8 cellular contexts compared by ENCODE assay signal in genomic region chr10:3785849-3786290, GRCh38. TPM values are rescaled to one million over a fixed set of nuclear protein-coding genes. Genes with fewer than 3 reads are reported as not detected.
DNase-seq lines count a peak whose midpoint lies in the region; ATAC-seq lines count a peak whose summit lies in the region.

No MANE protein-coding gene starts in this region.

- peak; percentile 0 for ATAC-seq in activated CD4-positive, CD25-positive, alpha-beta regulatory T cell treated with anti-CD3 and anti-CD28 coated beads, Interleukin-2, amount 50 U/mL, for 24 hours
- peak; percentile 4 for ATAC-seq in Right ventricle myocardium superior (ENCODE audit: poor library complexity)
- no peak for ATAC-seq in HG03196 (IDR thresholded peaks at IDR 0.05; ENCODE audit: unreplicated experiment)

- H3K36me3 ChIP-seq in MG63, result peaks cover 37% of the 10 kb centered on the region
- H3K36me3 ChIP-seq in trophoblast cell (ENCODE audit: control insufficient read depth in 1 of 2, insufficient read depth in 2 of 2, low read length in 2 of 2), result peaks cover 16 to 21% of the 10 kb centered on the region in 2 experiments

- H3K27ac ChIP-seq in trophoblast cell (ENCODE audit: low read depth, low read length), result peak overlapping the region; percentile 90

- DNase-seq in activated CD4-positive, CD25-positive, alpha-beta regulatory T cell treated with anti-CD3 and anti-CD28 coated beads, Interleukin-2, amount 50 U/mL, for 72 hours, result no peak
- DNase-seq in MG63, result no peak
- DNase-seq in activated T-helper 2 cell treated with anti-CD3 and anti-CD28 coated beads, Interferon-gamma antibody, Interleukin-2, Interleukin-4, amounts not matched to agents 10 μg/mL and 5 μg/mL and 100 μg/mL, durations not matched to agents 14 hours and 24 hours and 36 hours (ENCODE audit: low spot score), result peak; percentile 44
- DNase-seq in Right ventricle myocardium superior, result peak; percentile 64
- DNase-seq in trophoblast cell, result peak; percentile 35 to 69
- no peak for DNase-seq in KBM-7

- peak overlapping the region; percentile 83 for H3K4me3 Mint-ChIP-seq in activated T-helper 2 cell treated with anti-CD3 and anti-CD28 coated beads, Interferon-gamma antibody, Interleukin-2, Interleukin-4, amounts not matched to agents 10 μg/mL and 5 μg/mL and 100 μg/mL, durations not matched to agents 14 hours and 24 hours and 36 hours (ENCODE audit: low read depth)

- no peaks in the 10 kb centered on the region for H3K27me3 Mint-ChIP-seq in activated T-helper 2 cell treated with anti-CD3 and anti-CD28 coated beads, Interferon-gamma antibody, Interleukin-2, Interleukin-4, amounts not matched to agents 10 μg/mL and 5 μg/mL and 100 μg/mL, durations not matched to agents 14 hours and 24 hours and 36 hours (ENCODE audit: low read depth)

- no peak overlapping the region for H3K23ac ChIP-seq in trophoblast cell (ENCODE audit: low read length)

- H3K4me1 Mint-ChIP-seq in activated T-helper 2 cell treated with anti-CD3 and anti-CD28 coated beads, Interferon-gamma antibody, Interleukin-2, Interleukin-4, amounts not matched to agents 10 μg/mL and 5 μg/mL and 100 μg/mL, durations not matched to agents 14 hours and 24 hours and 36 hours (ENCODE audit: low read depth), result peaks cover 27% of the 10 kb centered on the region

- H4K12ac ChIP-seq in trophoblast cell (ENCODE audit: low read depth, low read length), result peak overlapping the region; percentile 86

- peak overlapping the region; percentile 95 for H3K9ac ChIP-seq in trophoblast cell (ENCODE audit: low read length)

- H2BK120ac ChIP-seq in trophoblast cell (ENCODE audit: insufficient read depth, low read length, poor library complexity), result peak overlapping the region; percentile 91

- in situ Hi-C loops in KBM-7 (cut with MboI; ENCODE audit: low pct_unique_long_range_greater_than_20kb, low sequenced_read_pairs), result no loop called here

- H3K4ac ChIP-seq in trophoblast cell (ENCODE audit: low read depth, low read length), result peak overlapping the region; percentile 87

- H3K9me3 ChIP-seq in MG63 (no peaks in the 10 kb centered on the region), trophoblast cell (ENCODE audit: insufficient read depth, low read depth, low read length) (peaks cover 4% of the 10 kb centered on the region)

- H2AK5ac ChIP-seq in trophoblast cell (ENCODE audit: low read length), result peak overlapping the region; percentile 11

- H3K4me2 ChIP-seq in trophoblast cell (ENCODE audit: low read length), result peak overlapping the region; percentile 72

- peak overlapping the region; percentile 96 for H3K27ac Mint-ChIP-seq in activated T-helper 2 cell treated with anti-CD3 and anti-CD28 coated beads, Interferon-gamma antibody, Interleukin-2, Interleukin-4, amounts not matched to agents 10 μg/mL and 5 μg/mL and 100 μg/mL, durations not matched to agents 14 hours and 24 hours and 36 hours

- peak overlapping the region; percentile 97 for H4K91ac ChIP-seq in trophoblast cell (ENCODE audit: low read depth, low read length)

- peak overlapping the region; percentile 91 for H3K18ac ChIP-seq in trophoblast cell (ENCODE audit: low read length)

- no CpG with 5 or more reads among the region's 19 CpGs for WGBS in trophoblast cell (ENCODE audit: extremely low coverage, insufficient coverage, insufficient read length)

- intact Hi-C loops in activated T-helper 2 cell treated with anti-CD3 and anti-CD28 coated beads, Interferon-gamma antibody, Interleukin-2, Interleukin-4, amounts not matched to agents 10 μg/mL and 5 μg/mL and 100 μg/mL, durations not matched to agents 14 hours and 24 hours and 36 hours (cut with micrococcal nuclease), result loop anchor here (1.0 to 5.0 kb wide), 3 partner anchors 11 to 346 kb away; no protein-coding TSS in a partner anchor
- intact Hi-C loops in Right ventricle myocardium superior (cut with DNase I), result loop anchor here (10.0 kb wide), 2 partner anchors 129 to 879 kb away; no protein-coding TSS in a partner anchor

- H2BK5ac ChIP-seq in trophoblast cell (ENCODE audit: low read depth, low read length, poor library complexity), result peak overlapping the region; percentile 85

- no peaks in the 10 kb centered on the region for H3K27me3 ChIP-seq in MG63
- no peaks in the 10 kb centered on the region for H3K27me3 ChIP-seq in trophoblast cell (ENCODE audit: insufficient read depth, low read length)

- H4K8ac ChIP-seq in trophoblast cell (ENCODE audit: low read depth, low read length), result peak overlapping the region; percentile 80

- peaks cover 46% of the 10 kb centered on the region for H3K79me1 ChIP-seq in trophoblast cell (ENCODE audit: low read length)

- H3K36me3 Mint-ChIP-seq in activated T-helper 2 cell treated with anti-CD3 and anti-CD28 coated beads, Interferon-gamma antibody, Interleukin-2, Interleukin-4, amounts not matched to agents 10 μg/mL and 5 μg/mL and 100 μg/mL, durations not matched to agents 14 hours and 24 hours and 36 hours (ENCODE audit: low read depth), result peaks cover 45% of the 10 kb centered on the region

- H3K14ac ChIP-seq in trophoblast cell (ENCODE audit: low read length), result peak overlapping the region; percentile 83

- peaks cover 9% of the 10 kb centered on the region for H3K9me3 Mint-ChIP-seq in activated T-helper 2 cell treated with anti-CD3 and anti-CD28 coated beads, Interferon-gamma antibody, Interleukin-2, Interleukin-4, amounts not matched to agents 10 μg/mL and 5 μg/mL and 100 μg/mL, durations not matched to agents 14 hours and 24 hours and 36 hours

- H3K4me3 ChIP-seq in MG63 (peak overlapping the region; percentile 55), trophoblast cell (ENCODE audit: low read depth, low read length) (peak overlapping the region; percentile 71)

- peaks cover 17 to 20% of the 10 kb centered on the region in 2 experiments for H3K4me1 ChIP-seq in trophoblast cell (ENCODE audit: control insufficient read depth in 1 of 2, insufficient read depth in 2 of 2, low read length in 2 of 2)

- no peak overlapping the region for H2AFZ ChIP-seq in trophoblast cell (ENCODE audit: insufficient read depth, low read length, poor library complexity)

- peaks cover 37% of the 10 kb centered on the region for H3K79me2 ChIP-seq in trophoblast cell (ENCODE audit: control insufficient read depth, insufficient read depth, low read length, poor library complexity)

- peak overlapping the region; percentile 44 for H2BK12ac ChIP-seq in trophoblast cell (ENCODE audit: low read length)

RNA-seq across cellular contexts. Expression of gene KLF6, which starts 0.9 kb away (rescaled TPM):
- total RNA-seq in MG63 (2014; rRNA removed; shearing (Covaris generic); ENCODE audit: low replicate concordance), result 38.8 and 40.4 TPM in 2 replicates
- 126 and 129 TPM in 2 replicates for total RNA-seq in activated T-helper 2 cell treated with anti-CD3 and anti-CD28 coated beads, Interferon-gamma antibody, Interleukin-2, Interleukin-4, amounts not matched to agents 10 μg/mL and 5 μg/mL and 100 μg/mL, durations not matched to agents 14 hours and 24 hours and 36 hours
- total RNA-seq in Right ventricle myocardium superior, result 60.2 TPM
- 113 TPM in 2 replicates for polyA plus RNA-seq in trophoblast cell (2013)

Comparison
In these comparisons a context has a peak if more than half of its experiments do, and no peak if none do; other contexts are left out.
1. DNase-seq: peak in activated T-helper 2 cell treated with anti-CD3 and anti-CD28 coated beads, Interferon-gamma antibody, Interleukin-2, Interleukin-4, amounts not matched to agents 10 μg/mL and 5 μg/mL and 100 μg/mL, durations not matched to agents 14 hours and 24 hours and 36 hours (single experiment), Right ventricle myocardium superior (single experiment) and trophoblast cell (2 of 2); none in activated CD4-positive, CD25-positive, alpha-beta regulatory T cell treated with anti-CD3 and anti-CD28 coated beads, Interleukin-2, amount 50 U/mL, for 72 hours (single experiment), MG63 (single experiment) and KBM-7 (single experiment).